8 cellular contexts compared by ENCODE assay signal in genomic region chr4:39976945-39977488, GRCh38. TPM values are rescaled to one million over a fixed set of nuclear protein-coding genes. Genes with fewer than 3 reads are reported as not detected.
DNase-seq lines count a peak whose midpoint lies in the region; ATAC-seq and TF ChIP-seq lines count a peak whose summit lies in the region.

No MANE protein-coding gene starts in this region.

- H3K36me3 ChIP-seq in PC-9 (ENCODE audit: low read depth) (peaks cover 18% of the 10 kb centered on the region), tibial nerve (peaks cover 0 to 23% (median 0%) of the 10 kb centered on the region in 3 donors)

- H3K4me3 ChIP-seq in PC-9: peak overlapping the region; percentile 93
- H3K4me3 ChIP-seq in tibial nerve: peak overlapping the region; percentile 85 to 96 (median 94)

- H3K27ac Mint-ChIP-seq in glutamatergic neuron (ENCODE audit: unreplicated experiment): peak overlapping the region; percentile 62
- peak overlapping the region; percentile 91 for H3K27ac Mint-ChIP-seq in osteocyte (ENCODE audit: unreplicated experiment)

- H3K9me3 Mint-ChIP-seq in glutamatergic neuron (ENCODE audit: unreplicated experiment) (peaks cover 6% of the 10 kb centered on the region), osteocyte (ENCODE audit: unreplicated experiment) (no peaks in the 10 kb centered on the region)

- H3K4me3 Mint-ChIP-seq in glutamatergic neuron (ENCODE audit: unreplicated experiment) (peak overlapping the region; percentile 95), osteocyte (ENCODE audit: unreplicated experiment) (peak overlapping the region; percentile 87)

- BruUV-seq in PC-9 (replicated peaks; lab: Mats Ljungman, UMichigan): no TSS peak

- POLR2A ChIA-PET in PC-9 (lab: Charles Lee; ENCODE audit: unreplicated experiment): no interaction called here

- H3K4me1 ChIP-seq in PC-9 (replicated peaks; ENCODE audit: insufficient read depth): peaks cover 18% of the 10 kb centered on the region
- H3K4me1 ChIP-seq in tibial nerve: peaks cover 0 to 41% (median 10%) of the 10 kb centered on the region in 4 donors

- TF ChIP-seq EP300 in tibial nerve (IDR thresholded peaks at IDR 0.05): no peak

- peaks cover 53% of the 10 kb centered on the region for H3K79me2 ChIP-seq in PC-9 (ENCODE audit: low read depth)

- H3K9me3 ChIP-seq in PC-9 (ENCODE audit: insufficient read depth, low read depth) (no peaks in the 10 kb centered on the region), tibial nerve (no peaks in the 10 kb centered on the region)

- no peaks in the 10 kb centered on the region for H3K9me2 ChIP-seq in PC-9 (ENCODE audit: insufficient read depth)

- H3K36me3 Mint-ChIP-seq in glutamatergic neuron (ENCODE audit: unreplicated experiment): no peaks in the 10 kb centered on the region
- H3K36me3 Mint-ChIP-seq in osteocyte (ENCODE audit: unreplicated experiment): peaks cover 16% of the 10 kb centered on the region

- TF ChIP-seq POLR2A in tibial nerve (IDR thresholded peaks at IDR 0.05): no peak

- CTCF ChIA-PET in PC-9 (lab: Charles Lee): no interaction called here

- H3K27me3 ChIP-seq in PC-9 (ENCODE audit: insufficient read depth, low read depth) (no peaks in the 10 kb centered on the region), tibial nerve (no peaks in the 10 kb centered on the region)

- 1% methylated on average over 36 to 44 of the region's 54 CpGs for WGBS in tibial nerve, 2 donors

- H3K27ac ChIP-seq in PC-9: peak overlapping the region; percentile 72
- H3K27ac ChIP-seq in tibial nerve: peak overlapping the region; percentile 93 to 99 (median 97)

- peaks cover 9% of the 10 kb centered on the region for H3K4me1 Mint-ChIP-seq in glutamatergic neuron (ENCODE audit: low read depth, unreplicated experiment)
- peaks cover 25% of the 10 kb centered on the region for H3K4me1 Mint-ChIP-seq in osteocyte (ENCODE audit: unreplicated experiment)

- intact Hi-C loops in PC-9 (cut with micrococcal nuclease; ENCODE audit: unreplicated experiment): loop anchor here (1.0 to 10.0 kb wide), 5 partner anchors 282 to 1222 kb away; partner anchors contain the start of gene SMIM14

- H4K20me1 ChIP-seq in PC-9 (ENCODE audit: insufficient read depth): peaks cover 27% of the 10 kb centered on the region

- ATAC-seq in HG03039 (IDR thresholded peaks at IDR 0.05; ENCODE audit: unreplicated experiment): peak; percentile 22

- TF ChIP-seq CTCF in PC-9 (conservative IDR thresholded peaks at IDR 0.05) (no peak), glutamatergic neuron (IDR thresholded peaks at IDR 0.05; ENCODE audit: partially characterized antibody, unreplicated experiment) (no peak), osteocyte (IDR thresholded peaks at IDR 0.05) (no peak), tibial nerve (IDR thresholded peaks at IDR 0.05) (no peak)

- no peaks in the 10 kb centered on the region for H3F3A ChIP-seq in PC-9 (ENCODE audit: insufficient read depth, low read depth)

- H3K4me2 ChIP-seq in PC-9: peak overlapping the region; percentile 81

- H2AFZ ChIP-seq in PC-9: peak overlapping the region; percentile 87

- DNase-seq in NCI-H510A treated with DMSO at 0.1 percent for 48 hours (lab: John Stamatoyannopoulos, UW) (peak; percentile 40), NCI-H510A (lab: John Stamatoyannopoulos, UW) (no peak), PC-9 (no peak), glutamatergic neuron (peak; percentile 57), osteocyte (ENCODE audit: extremely low spot score, unreplicated experiment) (peak; percentile 84), tibial nerve (ENCODE audit: low spot score in 2 of 2) (peak; percentile 7 to 15)
- DNase-seq in activated naive CD4-positive, alpha-beta T cell (lab: John Stamatoyannopoulos, UW): peak in 3 of 4 experiments; percentile 26 to 52 (median 52)

- H3K27me3 Mint-ChIP-seq in glutamatergic neuron (ENCODE audit: unreplicated experiment): peaks cover 3% of the 10 kb centered on the region
- no peaks in the 10 kb centered on the region for H3K27me3 Mint-ChIP-seq in osteocyte (ENCODE audit: unreplicated experiment)

RNA-seq across cellular contexts. Expression of gene PDS5A, which starts 0.7 kb away (rescaled TPM):
- total RNA-seq in PC-9 (2021): 78.9 and 86.4 TPM in 2 replicates
- total RNA-seq in glutamatergic neuron (ENCODE audit: unreplicated experiment): 66.0 TPM
- 72.8 and 74.6 TPM in 2 replicates for total RNA-seq in osteocyte
- total RNA-seq in tibial nerve: 10 to 100 TPM; 61.0 to 78.1 (median 61.5) TPM

Comparison
In these comparisons a context has a peak if more than half of its experiments do, and no peak if none do; other contexts are left out.
1. DNase-seq: peak in NCI-H510A treated with DMSO at 0.1 percent for 48 hours (single experiment), activated naive CD4-positive, alpha-beta T cell (3 of 4), glutamatergic neuron (single experiment), osteocyte (single experiment) and tibial nerve (2 of 2); none in NCI-H510A (single experiment) and PC-9 (0 of 2).